ENCODE assay signal across 11 cellular contexts in genomic region chr2:197710424-197711042, GRCh38.
A peak's percentile ranks its signal among the peaks of the same experiment; 100 is the strongest.
DNase-seq lines count a peak whose midpoint lies in the region; ATAC-seq lines count a peak whose summit lies in the region.
"Had no signal": no experiment of that assay in that cellular context is flagged by ENCODE, and none has a peak within 500 bp of the region (broad histone marks: within the 10 kb centered on the region; RNA-seq: fewer than 3 reads in every experiment).

No MANE protein-coding gene starts in this region.

- no peak for DNase-seq in activated T-cell treated with anti-CD3 and anti-CD28 coated beads, Interleukin-2, amount 50 U/mL, for 24 hours
- DNase-seq in activated T-cell treated with anti-CD3 and anti-CD28 coated beads, Interleukin-2, amount 50 U/mL, for 1 hour = no peak
- DNase-seq in stimulated activated effector memory CD8-positive, alpha-beta T cell treated with anti-CD3 and anti-CD28 coated beads, Interleukin-12 subunit alpha, Interleukin-12 subunit beta, amount 100 ng/mL, for 72 hours (ENCODE audit: low spot score in 2 of 2) = no peak
- DNase-seq in activated CD8-positive, alpha-beta memory T cell treated with anti-CD3 and anti-CD28 coated beads, Interleukin-2, amount 50 U/mL, for 48 hours = no peak
- DNase-seq in HAP-1 (ENCODE audit: low spot score in 2 of 2) (no peak), RKO (ENCODE audit: low spot score) (no peak)
- DNase-seq: activated T-cell treated with anti-CD3 and anti-CD28 coated beads, Interleukin-2, amount 50 U/mL, for 4 hours; AML-193; stimulated activated CD4-positive, alpha-beta T cell treated with anti-CD3 and anti-CD28 coated beads, Interleukin-4, amount 100 ng/mL, for 4 hours had no signal

- H3K27ac Mint-ChIP-seq in activated T-cell treated with anti-CD3 and anti-CD28 coated beads, Interleukin-2, amount 50 U/mL, for 24 hours = no peak overlapping the region
- H3K27ac Mint-ChIP-seq in stimulated activated effector memory CD8-positive, alpha-beta T cell treated with anti-CD3 and anti-CD28 coated beads, Interleukin-12 subunit alpha, Interleukin-12 subunit beta, amount 100 ng/mL, for 72 hours = no peak overlapping the region

- H3K27me3 ChIP-seq in HAP-1 (ENCODE audit: low read depth) = no peaks in the 10 kb centered on the region

- in situ Hi-C loops in HAP-1 (cut with MboI; ENCODE audit: low sequenced_read_pairs) = no loop called here

- no peaks in the 10 kb centered on the region for H3K9me3 Mint-ChIP-seq in activated T-cell treated with anti-CD3 and anti-CD28 coated beads, Interleukin-2, amount 50 U/mL, for 24 hours
- H3K9me3 Mint-ChIP-seq in stimulated activated effector memory CD8-positive, alpha-beta T cell treated with anti-CD3 and anti-CD28 coated beads, Interleukin-12 subunit alpha, Interleukin-12 subunit beta, amount 100 ng/mL, for 72 hours = no peaks in the 10 kb centered on the region
- H3K9me3 Mint-ChIP-seq: activated T-cell treated with anti-CD3 and anti-CD28 coated beads, Interleukin-2, amount 50 U/mL, for 4 hours had no signal

- no peak overlapping the region for H3K4me3 ChIP-seq in HAP-1

- H3K4me3 Mint-ChIP-seq in activated T-cell treated with anti-CD3 and anti-CD28 coated beads, Interleukin-2, amount 50 U/mL, for 24 hours = peak overlapping the region; percentile 21
- H3K4me3 Mint-ChIP-seq in stimulated activated effector memory CD8-positive, alpha-beta T cell treated with anti-CD3 and anti-CD28 coated beads, Interleukin-12 subunit alpha, Interleukin-12 subunit beta, amount 100 ng/mL, for 72 hours = no peak overlapping the region
- H3K4me3 Mint-ChIP-seq: activated T-cell treated with anti-CD3 and anti-CD28 coated beads, Interleukin-2, amount 50 U/mL, for 4 hours had no signal

- ATAC-seq in GM21737 (IDR thresholded peaks at IDR 0.05; ENCODE audit: unreplicated experiment) (peak; percentile 53), HG03469 (IDR thresholded peaks at IDR 0.05; ENCODE audit: unreplicated experiment) (peak; percentile 90)
- ATAC-seq in stimulated activated effector memory CD8-positive, alpha-beta T cell treated with anti-CD3 and anti-CD28 coated beads, Interleukin-12 subunit alpha, Interleukin-12 subunit beta, amount 100 ng/mL, for 72 hours = peak; percentile 84

- H3K4me1 Mint-ChIP-seq in activated T-cell treated with anti-CD3 and anti-CD28 coated beads, Interleukin-2, amount 50 U/mL, for 24 hours (ENCODE audit: low read depth) = peaks cover 52% of the 10 kb centered on the region
- H3K4me1 Mint-ChIP-seq in stimulated activated effector memory CD8-positive, alpha-beta T cell treated with anti-CD3 and anti-CD28 coated beads, Interleukin-12 subunit alpha, Interleukin-12 subunit beta, amount 100 ng/mL, for 72 hours = peaks cover 46% of the 10 kb centered on the region

- H3K36me3 ChIP-seq in HAP-1 (replicated peaks) = peaks cover 6% of the 10 kb centered on the region

- peaks cover 5% of the 10 kb centered on the region for H3K4me1 ChIP-seq in HAP-1

- H3K27me3 Mint-ChIP-seq in activated T-cell treated with anti-CD3 and anti-CD28 coated beads, Interleukin-2, amount 50 U/mL, for 24 hours = no peaks in the 10 kb centered on the region

- peaks cover 79% of the 10 kb centered on the region for H3K36me3 Mint-ChIP-seq in activated T-cell treated with anti-CD3 and anti-CD28 coated beads, Interleukin-2, amount 50 U/mL, for 24 hours (ENCODE audit: low read depth)
- H3K36me3 Mint-ChIP-seq in stimulated activated effector memory CD8-positive, alpha-beta T cell treated with anti-CD3 and anti-CD28 coated beads, Interleukin-12 subunit alpha, Interleukin-12 subunit beta, amount 100 ng/mL, for 72 hours = peaks cover 71% of the 10 kb centered on the region

- H3K9me3 ChIP-seq in HAP-1 = no peaks in the 10 kb centered on the region
